Comparison of ENCODE assay signal across 5 cellular contexts in genomic region chr13:103224804-103225203, GRCh38.
"Had no signal": no experiment of that assay in that cellular context is flagged by ENCODE, and none has a peak within 500 bp of the region (broad histone marks: within the 10 kb centered on the region; RNA-seq: fewer than 3 reads in every experiment).

No MANE protein-coding gene starts in this region.

- H3K4me3 ChIP-seq: GM23338, K562 had no signal

- DNase-seq: H9, HCEC 1CT, IMR-90 had no signal
